Comparison of ENCODE assay signal across 23 cellular contexts in the genomic region with DNA sequence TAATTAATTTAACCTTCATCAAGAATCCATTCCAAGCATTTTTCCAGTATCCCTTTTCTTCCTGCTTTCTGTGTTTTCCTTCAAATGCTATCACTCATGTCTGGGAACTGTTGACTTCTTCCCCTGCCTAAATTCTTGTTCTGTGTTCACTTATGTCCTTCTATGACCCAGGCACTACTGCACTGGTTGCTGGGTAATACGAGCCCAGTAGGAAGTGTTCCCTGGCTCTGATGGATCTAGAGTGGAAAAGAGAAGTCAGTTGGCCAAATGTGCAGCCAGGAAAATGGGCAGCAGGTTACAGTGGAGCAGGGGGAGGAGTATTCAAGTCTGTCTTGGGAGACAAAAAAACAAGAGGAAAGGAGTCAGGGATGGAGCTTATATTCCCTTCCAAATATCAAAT. TPM values are rescaled to one million over a fixed set of nuclear protein-coding genes. Genes with fewer than 3 reads are reported as not detected.
"Had no signal": no experiment of that assay in that cellular context is flagged by ENCODE, and none has a peak within 500 bp of the region (broad histone marks: within the 10 kb centered on the region; RNA-seq: fewer than 3 reads in every experiment).

No MANE protein-coding gene starts in this region.

- DNase-seq: hippocampal formation; hypothalamus; immature natural killer cell; kidney; kidney glomerular epithelial cell; left cardiac atrium; left colon; left lung; left ventricle myocardium inferior; left ventricle myocardium superior; lower lobe of right lung; mammary epithelial cell; mesenchymal stem cell; mesendoderm; midbrain; mucosa of descending colon; naive B cell; naive thymus-derived CD4-positive, alpha-beta T cell; naive thymus-derived CD8-positive, alpha-beta T cell had no signal

- ATAC-seq: left cardiac atrium; left colon; left lobe of liver; left lung; left ventricle myocardium superior; lower lobe of right lung; mucosa of descending colon; naive thymus-derived CD4-positive, alpha-beta T cell; naive thymus-derived CD8-positive, alpha-beta T cell had no signal

RNA-seq across cellular contexts. Expression of a gene that starts 7.1 kb away (rescaled TPM):
- total RNA-seq: left cardiac atrium; left ventricle myocardium inferior; left ventricle myocardium superior; lung microvascular endothelial cell; mononuclear cell; myocyte; naive thymus-derived CD4-positive, alpha-beta T cell; naive thymus-derived CD8-positive, alpha-beta T cell had no signal
